18 cellular contexts compared by ENCODE assay signal in the genomic region with DNA sequence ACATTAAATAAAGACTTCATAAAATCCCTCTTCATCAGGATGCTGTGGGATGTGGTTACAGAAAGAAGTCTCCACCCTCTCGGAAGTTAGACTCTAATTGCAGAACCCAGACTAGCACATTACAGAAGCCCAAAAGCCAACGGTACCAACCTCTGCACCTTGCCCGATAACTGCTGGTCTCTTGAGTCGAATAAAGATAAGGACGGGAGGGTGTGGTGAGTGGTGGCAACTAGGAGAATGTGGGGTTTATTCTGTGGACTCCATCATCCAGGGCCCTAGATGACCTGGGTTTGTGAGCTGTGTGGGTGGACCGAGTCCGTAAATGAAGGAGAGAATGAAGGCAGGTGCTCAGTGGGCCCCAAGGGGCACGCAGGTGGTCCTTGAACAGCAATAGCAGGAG.
"Had no signal": no experiment of that assay in that cellular context is flagged by ENCODE, and none has a peak within 500 bp of the region (broad histone marks: within the 10 kb centered on the region; RNA-seq: fewer than 3 reads in every experiment).

No MANE protein-coding gene starts in this region.

- H3K27ac ChIP-seq: colonic mucosa, gastrocnemius medialis, lower lobe of right lung, skin epidermis, suprapubic skin, thyroid gland, upper lobe of left lung, uterus had no signal

- H3K9me3 ChIP-seq: colonic mucosa, gastrocnemius medialis, left ventricle myocardium inferior, lower lobe of right lung, suprapubic skin, thyroid gland, upper lobe of left lung, uterus had no signal

- H3K4me1 ChIP-seq: colonic mucosa, lower lobe of right lung, upper lobe of left lung, uterus had no signal

- H3K36me3 Mint-ChIP-seq: memory B cell, mesothelial cell of epicardium had no signal

- H3K27me3 ChIP-seq: colonic mucosa, gastrocnemius medialis, suprapubic skin, thyroid gland, upper lobe of left lung, uterus had no signal

- DNase-seq: colonic mucosa; effector CD8-positive, alpha-beta T cell; gastrocnemius medialis; kidney; left cardiac atrium; left ventricle myocardium inferior; lower lobe of right lung; posterior cingulate gyrus; stimulated activated CD4-positive, alpha-beta T cell treated with anti-CD3 and anti-CD28 coated beads, Interleukin-12 subunit alpha, Interleukin-12 subunit beta, amount 100 ng/mL, for 4 hours; stimulated activated naive CD4-positive, alpha-beta T cell treated with Interleukin-2 at 50 U/mL for 16 hours; thyroid gland; upper lobe of left lung; uterus had no signal

- H3K9me3 Mint-ChIP-seq: memory B cell, mesothelial cell of epicardium, nephron had no signal

- FAIRE-seq: kidney had no signal

- H3K36me3 ChIP-seq: colonic mucosa, gastrocnemius medialis, left ventricle myocardium inferior, lower lobe of right lung, suprapubic skin, thyroid gland, upper lobe of left lung, uterus had no signal

- H3K4me3 Mint-ChIP-seq: memory B cell, mesothelial cell of epicardium, nephron had no signal

- H3K4me3 ChIP-seq: colonic mucosa, gastrocnemius medialis, left ventricle myocardium inferior, lower lobe of right lung, skin epidermis, suprapubic skin, thyroid gland, upper lobe of left lung, uterus had no signal

- H3K27ac Mint-ChIP-seq: memory B cell, mesothelial cell of epicardium, nephron had no signal

- H3K4me1 Mint-ChIP-seq: memory B cell had no signal
